Comparison of ENCODE assay signal across 24 cellular contexts in the genomic region with DNA sequence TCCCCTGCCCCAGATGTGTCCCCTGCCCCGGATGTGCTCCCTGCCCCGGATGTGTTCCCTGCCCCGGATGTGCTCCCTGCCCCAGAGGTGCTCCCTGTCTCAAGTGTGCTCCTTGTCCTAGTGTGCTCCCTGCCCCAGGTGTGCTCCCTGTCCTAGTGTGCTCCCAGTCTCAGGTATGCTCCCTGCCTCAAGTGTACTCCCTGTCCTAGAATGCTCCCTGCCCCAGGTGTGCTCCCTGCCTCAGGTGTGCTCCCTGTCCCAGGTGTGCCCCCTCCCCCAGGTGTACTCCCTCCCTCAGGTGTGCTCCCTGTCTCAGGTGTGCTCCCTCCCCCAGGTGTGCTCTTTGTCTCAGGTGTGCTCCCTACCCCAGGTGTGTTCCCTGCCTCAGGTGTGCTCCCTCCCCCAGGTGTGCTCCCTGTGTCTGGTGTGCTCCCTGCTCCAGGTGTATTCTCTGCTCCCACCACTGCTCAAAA. TPM values are rescaled to one million over a fixed set of nuclear protein-coding genes. Genes with fewer than 3 reads are reported as not detected.
"Had no signal": no experiment of that assay in that cellular context is flagged by ENCODE, and none has a peak within 500 bp of the region (broad histone marks: within the 10 kb centered on the region; RNA-seq: fewer than 3 reads in every experiment).

No MANE protein-coding gene starts in this region.

- H3K27ac ChIP-seq: adrenal gland, foreskin keratinocyte, lower lobe of right lung, sigmoid colon, transverse colon, vagina, WERI-Rb-1 had no signal

- H3K4me3 ChIP-seq: adrenal gland, lower lobe of right lung, sigmoid colon, transverse colon, vagina had no signal

- H3K27me3 ChIP-seq: adrenal gland, sigmoid colon, transverse colon, vagina had no signal

- DNase-seq: activated CD4-positive, alpha-beta T cell treated with anti-CD3 and anti-CD28 coated beads for 1 hour; activated naive CD4-positive, alpha-beta T cell; activated T-cell treated with anti-CD3 and anti-CD28 coated beads, Interleukin-2, amount 50 U/mL, for 1 hour; adrenal gland; central memory CD4-positive, alpha-beta T cell; effector memory CD4-positive, alpha-beta T cell; foreskin keratinocyte; left colon; lower lobe of right lung; naive B cell; occipital lobe; sigmoid colon; stimulated activated CD4-positive, alpha-beta T cell treated with anti-CD3 and anti-CD28 coated beads, Interleukin-2, amount 100 ng/mL, for 48 hours; stimulated activated CD8-positive, alpha-beta memory T cell treated with anti-CD3 and anti-CD28 coated beads, Interleukin-4, amount 100 ng/mL, for 48 hours; stimulated activated naive B cell treated with anti-CD40 and anti-IgM and Interleukin-4, amounts not matched to agents 10 μg/mL and 1 μg/mL and 100 μg/mL, for 72 hours; transverse colon; WERI-Rb-1 had no signal

- FAIRE-seq: astrocyte, colon, keratinocyte, TTC549 had no signal

- H3K9me3 ChIP-seq: adrenal gland, lower lobe of right lung, sigmoid colon, transverse colon, vagina had no signal

- H3K4me1 ChIP-seq: adrenal gland, foreskin keratinocyte, lower lobe of right lung, transverse colon, vagina had no signal

- ATAC-seq: activated T-helper 17 cell treated with anti-CD3 and anti-CD28 coated beads, Interleukin-2, amount 50 U/mL, for 72 hours; foreskin keratinocyte; left colon; lower lobe of right lung; stimulated activated naive B cell treated with anti-CD40 and anti-IgM and Interleukin-4, amounts not matched to agents 10 μg/mL and 1 μg/mL and 100 μg/mL, for 72 hours had no signal

- H3K36me3 ChIP-seq: adrenal gland, lower lobe of right lung, sigmoid colon, transverse colon, vagina, WERI-Rb-1 had no signal

RNA-seq across cellular contexts. Expression of a gene that starts 48.7 kb away (rescaled TPM):
- total RNA-seq: dermis microvascular lymphatic vessel endothelial cell had no signal
